In the genomic region with DNA sequence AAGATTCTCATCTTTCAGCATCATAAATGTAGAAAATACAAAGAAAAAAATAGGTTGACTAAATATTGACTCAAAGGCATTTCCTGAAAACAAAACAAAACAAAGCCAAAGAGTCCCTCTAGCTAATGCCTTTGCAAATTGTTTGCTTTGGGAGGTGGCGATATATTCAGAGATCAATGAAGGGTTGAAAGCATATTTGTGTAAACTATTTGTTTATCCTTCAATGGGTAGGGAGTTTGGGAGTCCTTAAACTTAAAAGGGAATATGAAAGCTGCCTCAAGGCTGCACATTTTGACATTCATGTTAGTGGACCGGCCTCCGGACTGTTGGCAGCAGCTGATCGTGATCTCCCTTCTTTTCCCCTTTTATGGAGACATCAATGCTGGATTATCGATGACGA, we compare ENCODE assay signal across 1 cellular context.
TF ChIP-seq lines count a peak whose summit lies in the region.

No MANE protein-coding gene starts in this region.

TF ChIP-seq in HepG2, 621 proteins besides CTCF, POLR2A, EP300 and RAD21 (continued from another document and continues in another):
- TF ChIP-seq, protein P1, sequence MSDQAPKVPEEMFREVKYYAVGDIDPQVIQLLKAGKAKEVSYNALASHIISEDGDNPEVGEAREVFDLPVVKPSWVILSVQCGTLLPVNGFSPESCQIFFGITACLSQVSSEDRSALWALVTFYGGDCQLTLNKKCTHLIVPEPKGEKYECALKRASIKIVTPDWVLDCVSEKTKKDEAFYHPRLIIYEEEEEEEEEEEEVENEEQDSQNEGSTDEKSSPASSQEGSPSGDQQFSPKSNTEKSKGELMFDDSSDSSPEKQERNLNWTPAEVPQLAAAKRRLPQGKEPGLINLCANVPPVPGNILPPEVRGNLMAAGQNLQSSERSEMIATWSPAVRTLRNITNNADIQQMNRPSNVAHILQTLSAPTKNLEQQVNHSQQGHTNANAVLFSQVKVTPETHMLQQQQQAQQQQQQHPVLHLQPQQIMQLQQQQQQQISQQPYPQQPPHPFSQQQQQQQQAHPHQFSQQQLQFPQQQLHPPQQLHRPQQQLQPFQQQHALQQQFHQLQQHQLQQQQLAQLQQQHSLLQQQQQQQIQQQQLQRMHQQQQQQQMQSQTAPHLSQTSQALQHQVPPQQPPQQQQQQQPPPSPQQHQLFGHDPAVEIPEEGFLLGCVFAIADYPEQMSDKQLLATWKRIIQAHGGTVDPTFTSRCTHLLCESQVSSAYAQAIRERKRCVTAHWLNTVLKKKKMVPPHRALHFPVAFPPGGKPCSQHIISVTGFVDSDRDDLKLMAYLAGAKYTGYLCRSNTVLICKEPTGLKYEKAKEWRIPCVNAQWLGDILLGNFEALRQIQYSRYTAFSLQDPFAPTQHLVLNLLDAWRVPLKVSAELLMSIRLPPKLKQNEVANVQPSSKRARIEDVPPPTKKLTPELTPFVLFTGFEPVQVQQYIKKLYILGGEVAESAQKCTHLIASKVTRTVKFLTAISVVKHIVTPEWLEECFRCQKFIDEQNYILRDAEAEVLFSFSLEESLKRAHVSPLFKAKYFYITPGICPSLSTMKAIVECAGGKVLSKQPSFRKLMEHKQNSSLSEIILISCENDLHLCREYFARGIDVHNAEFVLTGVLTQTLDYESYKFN (CRISPR knock-in tag; conservative IDR thresholded peaks at IDR 0.05), result peak; percentile 64
- TF ChIP-seq SOX5 (CRISPR knock-in tag; IDR thresholded peaks at IDR 0.05; ENCODE audit: borderline replicate concordance) (peak; percentile 88), SIN3A (IDR thresholded peaks at IDR 0.05; ENCODE audit: borderline replicate concordance, low read depth, low read length) (no peak), ZNF839 (CRISPR knock-in tag; IDR thresholded peaks at IDR 0.05; ENCODE audit: borderline replicate concordance) (no peak), SUZ12 (IDR thresholded peaks at IDR 0.05; ENCODE audit: low read depth, low read length) (no peak), GATAD1 (CRISPR knock-in tag; IDR thresholded peaks at IDR 0.05) (0 out of 2 replicates have a peak, but pooled peaks have one; percentile 21), ZNF234 (CRISPR knock-in tag; conservative IDR thresholded peaks at IDR 0.05) (no peak), HMG20A (CRISPR knock-in tag; IDR thresholded peaks at IDR 0.05; ENCODE audit: borderline replicate concordance) (peak; percentile 68; the same call in 1 of the 2 replicates), ZNF619 (CRISPR knock-in tag; IDR thresholded peaks at IDR 0.05) (no peak), WIZ (CRISPR knock-in tag; IDR thresholded peaks at IDR 0.05) (no peak), AGO1 (IDR thresholded peaks at IDR 0.05; ENCODE audit: low read depth, low read length, poor library complexity, severe bottlenecking) (no peak), HNF4A (CRISPR knock-in tag; IDR thresholded peaks at IDR 0.05) (0 out of 2 replicates have a peak, but pooled peaks have one; percentile 5), ZNF136 (CRISPR knock-in tag; IDR thresholded peaks at IDR 0.05; ENCODE audit: low read depth) (no peak), ZNF160 (CRISPR knock-in tag; IDR thresholded peaks at IDR 0.05) (no peak), ZSCAN12 (CRISPR knock-in tag; IDR thresholded peaks at IDR 0.05) (no peak), RBM39 (IDR thresholded peaks at IDR 0.05; ENCODE audit: low read depth, low read length, poor library complexity, severe bottlenecking) (no peak), PHF20 (CRISPR knock-in tag; IDR thresholded peaks at IDR 0.05) (no peak), ZSCAN21 (CRISPR knock-in tag; IDR thresholded peaks at IDR 0.05; ENCODE audit: borderline replicate concordance) (no peak), ZNF12 (CRISPR knock-in tag; IDR thresholded peaks at IDR 0.05) (no peak), MEF2D (CRISPR knock-in tag; IDR thresholded peaks at IDR 0.05) (no peak), FOXJ3 (CRISPR knock-in tag; IDR thresholded peaks at IDR 0.05; ENCODE audit: borderline replicate concordance) (peak; percentile 16; the same call in 1 of the 2 replicates), ZSCAN31 (CRISPR knock-in tag; IDR thresholded peaks at IDR 0.05; ENCODE audit: low read depth) (no peak), SALL1 (CRISPR knock-in tag; IDR thresholded peaks at IDR 0.05) (peak; percentile 14; the same call in 1 of the 2 replicates), TCF7 (IDR thresholded peaks at IDR 0.05; ENCODE audit: low read depth) (peak; percentile 87), ZFP41 (CRISPR knock-in tag; IDR thresholded peaks at IDR 0.05; ENCODE audit: borderline replicate concordance) (no peak), ESRRA (CRISPR knock-in tag; IDR thresholded peaks at IDR 0.05; ENCODE audit: low read depth) (no peak), NR1H2 (CRISPR knock-in tag; IDR thresholded peaks at IDR 0.05; ENCODE audit: borderline replicate concordance, low read depth) (no peak), RXRB (CRISPR knock-in tag; IDR thresholded peaks at IDR 0.05; ENCODE audit: borderline replicate concordance) (0 out of 2 replicates have a peak, but pooled peaks have one; percentile 32), ZSCAN20 (CRISPR knock-in tag; IDR thresholded peaks at IDR 0.05; ENCODE audit: borderline replicate concordance) (no peak), U2AF2 (IDR thresholded peaks at IDR 0.05; ENCODE audit: low read depth, low read length) (no peak), GTF3A (CRISPR knock-in tag; conservative IDR thresholded peaks at IDR 0.05) (no peak), RXRA (CRISPR knock-in tag; IDR thresholded peaks at IDR 0.05) (no peak), FOSL2 (CRISPR knock-in tag; IDR thresholded peaks at IDR 0.05) (peak; percentile 15; the same call in 1 of the 2 replicates), IKZF1 (IDR thresholded peaks at IDR 0.05) (no peak), TSC22D2 (CRISPR knock-in tag; IDR thresholded peaks at IDR 0.05; ENCODE audit: borderline replicate concordance) (no peak), AHR (CRISPR knock-in tag; IDR thresholded peaks at IDR 0.05) (no peak), SATB2 (CRISPR knock-in tag; IDR thresholded peaks at IDR 0.05) (no peak)
- TF ChIP-seq, protein P2, sequence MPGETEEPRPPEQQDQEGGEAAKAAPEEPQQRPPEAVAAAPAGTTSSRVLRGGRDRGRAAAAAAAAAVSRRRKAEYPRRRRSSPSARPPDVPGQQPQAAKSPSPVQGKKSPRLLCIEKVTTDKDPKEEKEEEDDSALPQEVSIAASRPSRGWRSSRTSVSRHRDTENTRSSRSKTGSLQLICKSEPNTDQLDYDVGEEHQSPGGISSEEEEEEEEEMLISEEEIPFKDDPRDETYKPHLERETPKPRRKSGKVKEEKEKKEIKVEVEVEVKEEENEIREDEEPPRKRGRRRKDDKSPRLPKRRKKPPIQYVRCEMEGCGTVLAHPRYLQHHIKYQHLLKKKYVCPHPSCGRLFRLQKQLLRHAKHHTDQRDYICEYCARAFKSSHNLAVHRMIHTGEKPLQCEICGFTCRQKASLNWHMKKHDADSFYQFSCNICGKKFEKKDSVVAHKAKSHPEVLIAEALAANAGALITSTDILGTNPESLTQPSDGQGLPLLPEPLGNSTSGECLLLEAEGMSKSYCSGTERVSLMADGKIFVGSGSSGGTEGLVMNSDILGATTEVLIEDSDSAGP (CRISPR knock-in tag; IDR thresholded peaks at IDR 0.05; ENCODE audit: borderline replicate concordance), result no peak
- TF ChIP-seq, protein P3, sequence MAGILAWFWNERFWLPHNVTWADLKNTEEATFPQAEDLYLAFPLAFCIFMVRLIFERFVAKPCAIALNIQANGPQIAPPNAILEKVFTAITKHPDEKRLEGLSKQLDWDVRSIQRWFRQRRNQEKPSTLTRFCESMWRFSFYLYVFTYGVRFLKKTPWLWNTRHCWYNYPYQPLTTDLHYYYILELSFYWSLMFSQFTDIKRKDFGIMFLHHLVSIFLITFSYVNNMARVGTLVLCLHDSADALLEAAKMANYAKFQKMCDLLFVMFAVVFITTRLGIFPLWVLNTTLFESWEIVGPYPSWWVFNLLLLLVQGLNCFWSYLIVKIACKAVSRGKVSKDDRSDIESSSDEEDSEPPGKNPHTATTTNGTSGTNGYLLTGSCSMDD (CRISPR knock-in tag; IDR thresholded peaks at IDR 0.05), result no peak
- TF ChIP-seq, protein P4, sequence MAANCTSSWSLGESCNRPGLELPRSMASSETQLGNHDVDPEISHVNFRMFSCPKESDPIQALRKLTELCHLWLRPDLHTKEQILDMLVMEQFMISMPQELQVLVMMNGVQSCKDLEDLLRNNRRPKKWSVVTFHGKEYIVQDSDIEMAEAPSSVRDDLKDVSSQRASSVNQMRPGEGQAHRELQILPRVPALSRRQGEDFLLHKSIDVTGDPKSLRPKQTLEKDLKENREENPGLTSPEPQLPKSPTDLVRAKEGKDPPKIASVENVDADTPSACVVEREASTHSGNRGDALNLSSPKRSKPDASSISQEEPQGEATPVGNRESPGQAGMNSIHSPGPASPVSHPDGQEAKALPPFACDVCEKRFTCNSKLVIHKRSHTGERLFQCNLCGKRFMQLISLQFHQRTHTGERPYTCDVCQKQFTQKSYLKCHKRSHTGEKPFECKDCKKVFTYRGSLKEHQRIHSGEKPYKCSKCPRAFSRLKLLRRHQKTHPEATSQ (CRISPR knock-in tag; IDR thresholded peaks at IDR 0.05; ENCODE audit: borderline replicate concordance), result no peak
- TF ChIP-seq, protein P5, sequence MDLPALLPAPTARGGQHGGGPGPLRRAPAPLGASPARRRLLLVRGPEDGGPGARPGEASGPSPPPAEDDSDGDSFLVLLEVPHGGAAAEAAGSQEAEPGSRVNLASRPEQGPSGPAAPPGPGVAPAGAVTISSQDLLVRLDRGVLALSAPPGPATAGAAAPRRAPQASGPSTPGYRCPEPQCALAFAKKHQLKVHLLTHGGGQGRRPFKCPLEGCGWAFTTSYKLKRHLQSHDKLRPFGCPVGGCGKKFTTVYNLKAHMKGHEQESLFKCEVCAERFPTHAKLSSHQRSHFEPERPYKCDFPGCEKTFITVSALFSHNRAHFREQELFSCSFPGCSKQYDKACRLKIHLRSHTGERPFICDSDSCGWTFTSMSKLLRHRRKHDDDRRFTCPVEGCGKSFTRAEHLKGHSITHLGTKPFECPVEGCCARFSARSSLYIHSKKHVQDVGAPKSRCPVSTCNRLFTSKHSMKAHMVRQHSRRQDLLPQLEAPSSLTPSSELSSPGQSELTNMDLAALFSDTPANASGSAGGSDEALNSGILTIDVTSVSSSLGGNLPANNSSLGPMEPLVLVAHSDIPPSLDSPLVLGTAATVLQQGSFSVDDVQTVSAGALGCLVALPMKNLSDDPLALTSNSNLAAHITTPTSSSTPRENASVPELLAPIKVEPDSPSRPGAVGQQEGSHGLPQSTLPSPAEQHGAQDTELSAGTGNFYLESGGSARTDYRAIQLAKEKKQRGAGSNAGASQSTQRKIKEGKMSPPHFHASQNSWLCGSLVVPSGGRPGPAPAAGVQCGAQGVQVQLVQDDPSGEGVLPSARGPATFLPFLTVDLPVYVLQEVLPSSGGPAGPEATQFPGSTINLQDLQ (CRISPR knock-in tag; IDR thresholded peaks at IDR 0.05), result no peak
- TF ChIP-seq, protein P6, sequence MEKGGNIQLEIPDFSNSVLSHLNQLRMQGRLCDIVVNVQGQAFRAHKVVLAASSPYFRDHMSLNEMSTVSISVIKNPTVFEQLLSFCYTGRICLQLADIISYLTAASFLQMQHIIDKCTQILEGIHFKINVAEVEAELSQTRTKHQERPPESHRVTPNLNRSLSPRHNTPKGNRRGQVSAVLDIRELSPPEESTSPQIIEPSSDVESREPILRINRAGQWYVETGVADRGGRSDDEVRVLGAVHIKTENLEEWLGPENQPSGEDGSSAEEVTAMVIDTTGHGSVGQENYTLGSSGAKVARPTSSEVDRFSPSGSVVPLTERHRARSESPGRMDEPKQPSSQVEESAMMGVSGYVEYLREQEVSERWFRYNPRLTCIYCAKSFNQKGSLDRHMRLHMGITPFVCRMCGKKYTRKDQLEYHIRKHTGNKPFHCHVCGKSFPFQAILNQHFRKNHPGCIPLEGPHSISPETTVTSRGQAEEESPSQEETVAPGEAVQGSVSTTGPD (CRISPR knock-in tag; IDR thresholded peaks at IDR 0.05), result no peak
- TF ChIP-seq, protein P7, sequence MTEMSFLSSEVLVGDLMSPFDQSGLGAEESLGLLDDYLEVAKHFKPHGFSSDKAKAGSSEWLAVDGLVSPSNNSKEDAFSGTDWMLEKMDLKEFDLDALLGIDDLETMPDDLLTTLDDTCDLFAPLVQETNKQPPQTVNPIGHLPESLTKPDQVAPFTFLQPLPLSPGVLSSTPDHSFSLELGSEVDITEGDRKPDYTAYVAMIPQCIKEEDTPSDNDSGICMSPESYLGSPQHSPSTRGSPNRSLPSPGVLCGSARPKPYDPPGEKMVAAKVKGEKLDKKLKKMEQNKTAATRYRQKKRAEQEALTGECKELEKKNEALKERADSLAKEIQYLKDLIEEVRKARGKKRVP (CRISPR knock-in tag; IDR thresholded peaks at IDR 0.05), result no peak
- TF ChIP-seq, protein P8, sequence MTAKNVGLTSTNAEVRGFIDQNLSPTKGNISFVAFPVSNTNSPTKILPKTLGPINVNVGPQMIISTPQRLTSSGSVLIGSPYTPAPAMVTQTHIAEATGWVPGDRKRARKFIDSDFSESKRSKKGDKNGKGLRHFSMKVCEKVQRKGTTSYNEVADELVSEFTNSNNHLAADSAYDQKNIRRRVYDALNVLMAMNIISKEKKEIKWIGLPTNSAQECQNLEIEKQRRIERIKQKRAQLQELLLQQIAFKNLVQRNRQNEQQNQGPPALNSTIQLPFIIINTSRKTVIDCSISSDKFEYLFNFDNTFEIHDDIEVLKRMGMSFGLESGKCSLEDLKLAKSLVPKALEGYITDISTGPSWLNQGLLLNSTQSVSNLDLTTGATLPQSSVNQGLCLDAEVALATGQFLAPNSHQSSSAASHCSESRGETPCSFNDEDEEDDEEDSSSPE (CRISPR knock-in tag; IDR thresholded peaks at IDR 0.05), result no peak
- TF ChIP-seq, protein P9, sequence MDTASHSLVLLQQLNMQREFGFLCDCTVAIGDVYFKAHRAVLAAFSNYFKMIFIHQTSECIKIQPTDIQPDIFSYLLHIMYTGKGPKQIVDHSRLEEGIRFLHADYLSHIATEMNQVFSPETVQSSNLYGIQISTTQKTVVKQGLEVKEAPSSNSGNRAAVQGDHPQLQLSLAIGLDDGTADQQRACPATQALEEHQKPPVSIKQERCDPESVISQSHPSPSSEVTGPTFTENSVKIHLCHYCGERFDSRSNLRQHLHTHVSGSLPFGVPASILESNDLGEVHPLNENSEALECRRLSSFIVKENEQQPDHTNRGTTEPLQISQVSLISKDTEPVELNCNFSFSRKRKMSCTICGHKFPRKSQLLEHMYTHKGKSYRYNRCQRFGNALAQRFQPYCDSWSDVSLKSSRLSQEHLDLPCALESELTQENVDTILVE (CRISPR knock-in tag; IDR thresholded peaks at IDR 0.05), result peak; percentile 52; the same call in 1 of the 2 replicates
